ENCODE assay signal across 18 cellular contexts in genomic region chr5:100496296-100496695, GRCh38. TPM values are rescaled to one million over a fixed set of nuclear protein-coding genes. Genes with fewer than 3 reads are reported as not detected.
DNase-seq lines count a peak whose midpoint lies in the region; ATAC-seq, FAIRE-seq and TF ChIP-seq lines count a peak whose summit lies in the region.
"Had no signal": no experiment of that assay in that cellular context is flagged by ENCODE, and none has a peak within 500 bp of the region (broad histone marks: within the 10 kb centered on the region; RNA-seq: fewer than 3 reads in every experiment).

No MANE protein-coding gene starts in this region.

- DNase-seq in NCI-H2171 treated with DMSO at 0.1 percent for 48 hours (lab: John Stamatoyannopoulos, UW) (peak; percentile 0), NCI-H2171 (lab: John Stamatoyannopoulos, UW) (no peak), NCI-H2029 (lab: John Stamatoyannopoulos, UW) (peak; percentile 39), NCI-H510A treated with DMSO at 0.1 percent for 48 hours (lab: John Stamatoyannopoulos, UW) (peak; percentile 72), foreskin keratinocyte (no peak), chondrocyte (ENCODE audit: low spot score) (no peak), kidney (no peak)
- DNase-seq: CD8-positive, alpha-beta memory T cell; H7; NCI-H2081 treated with DMSO at 0.1 percent for 48 hours; NCI-H526; PC-9; SJCRH30; T-helper 17 cell had no signal

- H3K4me1 ChIP-seq in foreskin keratinocyte (no peaks in the 10 kb centered on the region), kidney (ENCODE audit: control insufficient read depth in 1 of 2, insufficient read depth in 1 of 2, low read depth in 1 of 2, low read length in 2 of 2) (no peaks in the 10 kb centered on the region)
- H3K4me1 ChIP-seq: SJCRH30 had no signal

- TF ChIP-seq CTCF in foreskin keratinocyte (conservative IDR thresholded peaks at IDR 0.05) (no peak), chondrocyte (IDR thresholded peaks at IDR 0.05) (no peak), kidney (IDR thresholded peaks at IDR 0.05; ENCODE audit: borderline replicate concordance, extremely low read depth, insufficient read depth) (no peak)

- H3K9me3 Mint-ChIP-seq in chondrocyte (ENCODE audit: low read depth), result no peaks in the 10 kb centered on the region
- H3K9me3 Mint-ChIP-seq: CD8-positive, alpha-beta memory T cell had no signal

- H3K9me3 ChIP-seq in kidney (ENCODE audit: control insufficient read depth in 1 of 2, low read length in 2 of 2), result no peaks in the 10 kb centered on the region
- H3K9me3 ChIP-seq: SJCRH30 had no signal

- H3K27ac Mint-ChIP-seq in chondrocyte (ENCODE audit: unreplicated experiment), result no peak overlapping the region
- H3K27ac Mint-ChIP-seq: CD8-positive, alpha-beta memory T cell; T-helper 17 cell had no signal

- H3K4me3 ChIP-seq in kidney (ENCODE audit: low read length in 2 of 2), result no peak overlapping the region
- H3K4me3 ChIP-seq: PC-9, SJCRH30 had no signal

- FAIRE-seq in kidney (lab: Jason Lieb, UNC), result no peak
- FAIRE-seq: D721Med, HTR-8/SVneo had no signal

- no peaks in the 10 kb centered on the region for H3K36me3 ChIP-seq in kidney (ENCODE audit: control insufficient read depth in 1 of 2, insufficient read depth in 2 of 2, low read length in 2 of 2)
- H3K36me3 ChIP-seq: SJCRH30 had no signal

- H3K27me3 Mint-ChIP-seq in chondrocyte (ENCODE audit: low read depth), result no peaks in the 10 kb centered on the region
- H3K27me3 Mint-ChIP-seq: T-helper 17 cell had no signal

- H3K4me3 Mint-ChIP-seq in chondrocyte (ENCODE audit: unreplicated experiment), result no peak overlapping the region
- H3K4me3 Mint-ChIP-seq: CD8-positive, alpha-beta memory T cell; T-helper 17 cell had no signal

- H3K27ac ChIP-seq in foreskin keratinocyte (no peak overlapping the region), kidney (ENCODE audit: low read depth in 2 of 2, low read length in 2 of 2) (no peak overlapping the region)
- H3K27ac ChIP-seq: HL-60, PC-9, SJCRH30 had no signal

- no peaks in the 10 kb centered on the region for H3K27me3 ChIP-seq in foreskin keratinocyte
- H3K27me3 ChIP-seq: SJCRH30 had no signal

- H3K9ac ChIP-seq in kidney (ENCODE audit: low read length in 2 of 2), result no peak overlapping the region

- ATAC-seq in foreskin keratinocyte, result peak; percentile 48
- ATAC-seq in HG03342 (IDR thresholded peaks at IDR 0.05; ENCODE audit: unreplicated experiment), result no peak
- ATAC-seq: T-helper 17 cell had no signal

- no peaks in the 10 kb centered on the region for H3K4me1 Mint-ChIP-seq in chondrocyte (ENCODE audit: low read depth)
- H3K4me1 Mint-ChIP-seq: CD8-positive, alpha-beta memory T cell; T-helper 17 cell had no signal

- H3K36me3 Mint-ChIP-seq in chondrocyte (ENCODE audit: low read depth), result no peaks in the 10 kb centered on the region
- H3K36me3 Mint-ChIP-seq: CD8-positive, alpha-beta memory T cell had no signal

- intact Hi-C loops in kidney (cut with DNase I), result no loop called here

RNA-seq across cellular contexts. Expression of gene FAM174A, which starts 38.9 kb away (rescaled TPM):
- total RNA-seq in foreskin keratinocyte (12.2 and 16.8 TPM in 2 replicates), chondrocyte (20.2 to 22.0 TPM (median 20.2 TPM) in 3 replicates), kidney (21.1 TPM)
- polyA plus RNA-seq in foreskin keratinocyte (11.4 and 16.9 TPM in 2 replicates), kidney (ENCODE audit: insufficient read depth, low read depth, low replicate concordance) (29.5 TPM)

Comparison
In these comparisons a context has a peak if more than half of its experiments do, and no peak if none do; other contexts are left out.
1. DNase-seq: peak in NCI-H2171 treated with DMSO at 0.1 percent for 48 hours (single experiment), NCI-H2029 (single experiment) and NCI-H510A treated with DMSO at 0.1 percent for 48 hours (single experiment); none in NCI-H2171 (single experiment), foreskin keratinocyte (0 of 2), chondrocyte (single experiment) and kidney (single experiment).